Comparison of ENCODE assay signal across 8 cellular contexts in the genomic region with DNA sequence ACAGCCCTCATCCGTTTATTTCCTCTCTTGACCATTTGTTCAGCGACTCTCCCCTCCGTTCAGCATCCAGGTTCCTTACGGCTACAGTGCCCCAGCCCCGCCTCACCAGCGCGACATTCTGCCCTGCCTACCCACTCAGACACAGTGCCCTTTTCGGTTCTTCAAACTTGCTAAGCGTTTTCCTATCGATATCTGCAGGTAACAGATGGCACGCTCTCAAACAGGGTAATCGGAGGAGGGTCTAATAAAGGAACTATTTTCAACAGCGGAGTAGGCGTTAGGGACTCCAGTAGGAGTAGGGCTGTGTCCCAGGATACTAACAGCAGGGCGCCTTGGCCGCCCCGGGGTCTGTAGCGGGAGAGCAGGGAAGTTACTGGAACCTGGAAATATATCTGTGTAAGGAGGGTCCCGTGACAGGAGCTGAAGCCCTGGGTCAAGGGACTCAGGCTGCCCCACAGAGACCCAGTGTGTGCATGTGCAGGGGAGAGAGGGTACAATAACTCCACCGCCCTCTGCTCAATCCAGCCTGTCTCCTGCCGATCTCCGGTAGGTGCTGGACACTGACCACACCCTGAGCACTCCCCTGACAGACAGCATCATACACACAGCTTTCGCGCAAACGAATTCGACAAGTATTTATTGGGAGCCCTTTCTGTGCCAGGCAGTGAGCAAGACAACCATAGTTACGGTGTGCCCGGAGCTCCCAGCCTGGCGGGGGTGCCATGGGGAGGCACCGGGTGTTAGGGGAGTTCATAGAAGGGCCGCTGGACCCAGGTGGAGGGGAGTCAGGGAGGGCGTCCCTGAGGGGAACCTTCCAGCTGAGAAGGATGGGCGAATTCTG. TPM values are rescaled to one million over a fixed set of nuclear protein-coding genes. Genes with fewer than 3 reads are reported as not detected.
DNase-seq lines count a peak whose midpoint lies in the region; ATAC-seq and TF ChIP-seq lines count a peak whose summit lies in the region.

No MANE protein-coding gene starts in this region.

- H3K4me3 Mint-ChIP-seq in T-helper 1 cell treated with Interleukin-12 subunit alpha and Interleukin-12 subunit beta and Interleukin-4 antibody, amounts not matched to agents 30 μg/mL and 1 μg/mL, for 36 hours = peak overlapping the region; percentile 84

- H3K4me1 Mint-ChIP-seq in T-helper 1 cell treated with Interleukin-12 subunit alpha and Interleukin-12 subunit beta and Interleukin-4 antibody, amounts not matched to agents 30 μg/mL and 1 μg/mL, for 36 hours (ENCODE audit: low read depth) = peaks cover 23% of the 10 kb centered on the region

- no peak for ATAC-seq in GM19463 (IDR thresholded peaks at IDR 0.05; ENCODE audit: unreplicated experiment)
- ATAC-seq in GM21576 (IDR thresholded peaks at IDR 0.05; ENCODE audit: unreplicated experiment) = no peak

- no peak overlapping the region for H3K9ac ChIP-seq in smooth muscle cell (ENCODE audit: low read depth)

- H3K27me3 Mint-ChIP-seq in T-helper 1 cell treated with Interleukin-12 subunit alpha and Interleukin-12 subunit beta and Interleukin-4 antibody, amounts not matched to agents 30 μg/mL and 1 μg/mL, for 36 hours (ENCODE audit: low read depth) = peaks cover 56% of the 10 kb centered on the region

- H3K4me3 ChIP-seq in foreskin fibroblast (ENCODE audit: low read depth in 1 of 2, low read length in 2 of 2) (peak overlapping the region; percentile 24 to 35), smooth muscle cell (peak overlapping the region; percentile 33)

- peaks cover 6% of the 10 kb centered on the region for H3K4me1 ChIP-seq in smooth muscle cell (ENCODE audit: low read depth)

- peaks cover 35% of the 10 kb centered on the region for H3K27me3 ChIP-seq in smooth muscle cell (ENCODE audit: low read depth)

- 50% methylated on average over 33 of the region's 33 CpGs for WGBS in smooth muscle cell (ENCODE audit: low lambda C conversion rate)

- H3K36me3 Mint-ChIP-seq in T-helper 1 cell treated with Interleukin-12 subunit alpha and Interleukin-12 subunit beta and Interleukin-4 antibody, amounts not matched to agents 30 μg/mL and 1 μg/mL, for 36 hours (ENCODE audit: low read depth) = peaks cover 12% of the 10 kb centered on the region

- H3K27ac Mint-ChIP-seq in T-helper 1 cell treated with Interleukin-12 subunit alpha and Interleukin-12 subunit beta and Interleukin-4 antibody, amounts not matched to agents 30 μg/mL and 1 μg/mL, for 36 hours = peak overlapping the region; percentile 77

- H3K9me3 Mint-ChIP-seq in T-helper 1 cell treated with Interleukin-12 subunit alpha and Interleukin-12 subunit beta and Interleukin-4 antibody, amounts not matched to agents 30 μg/mL and 1 μg/mL, for 36 hours = peaks cover 6% of the 10 kb centered on the region

- no peaks in the 10 kb centered on the region for H4K20me1 ChIP-seq in smooth muscle cell (ENCODE audit: low read depth)

- TF ChIP-seq CTCF in foreskin fibroblast (IDR thresholded peaks at IDR 0.05; ENCODE audit: low read depth, low read length) (no peak), smooth muscle cell (IDR thresholded peaks at IDR 0.05; ENCODE audit: borderline replicate concordance, insufficient read depth, poor library complexity, severe bottlenecking) (no peak)

- H3K27ac ChIP-seq in smooth muscle cell (ENCODE audit: low read depth) = no peak overlapping the region

- H3K79me2 ChIP-seq in smooth muscle cell (ENCODE audit: low read depth) = no peaks in the 10 kb centered on the region

- no peaks in the 10 kb centered on the region for H3K36me3 ChIP-seq in smooth muscle cell (ENCODE audit: low read depth)

- H2AFZ ChIP-seq in smooth muscle cell (ENCODE audit: low read depth) = no peak overlapping the region

- no peaks in the 10 kb centered on the region for H3K9me3 ChIP-seq in smooth muscle cell (replicated peaks; ENCODE audit: low read depth)

- peak overlapping the region; percentile 83 for H3K4me2 ChIP-seq in smooth muscle cell

- no peaks in the 10 kb centered on the region for H3F3A ChIP-seq in smooth muscle cell (ENCODE audit: low read depth)

- DNase-seq in T-helper 1 cell (no peak), RKO (ENCODE audit: low spot score) (peak; percentile 65), foreskin fibroblast (no peak), smooth muscle cell (lab: John Stamatoyannopoulos, UW; ENCODE audit: unreplicated experiment) (no peak), cortex of kidney (lab: John Stamatoyannopoulos, UW) (no peak)

RNA-seq across cellular contexts. Expression of a gene that starts 2.1 kb away (rescaled TPM):
- total RNA-seq in smooth muscle cell = 0.85 and 1.0 TPM in 2 replicates
- polyA plus RNA-seq in smooth muscle cell = 2.8 and 3.0 TPM in 2 replicates

RNA-seq across cellular contexts. Expression of a gene that starts 31.6 kb away (rescaled TPM):
- total RNA-seq in smooth muscle cell = 721 and 794 TPM in 2 replicates
- polyA plus RNA-seq in smooth muscle cell = 976 and 989 TPM in 2 replicates
